1 cellular context compared by ENCODE assay signal in the genomic region with DNA sequence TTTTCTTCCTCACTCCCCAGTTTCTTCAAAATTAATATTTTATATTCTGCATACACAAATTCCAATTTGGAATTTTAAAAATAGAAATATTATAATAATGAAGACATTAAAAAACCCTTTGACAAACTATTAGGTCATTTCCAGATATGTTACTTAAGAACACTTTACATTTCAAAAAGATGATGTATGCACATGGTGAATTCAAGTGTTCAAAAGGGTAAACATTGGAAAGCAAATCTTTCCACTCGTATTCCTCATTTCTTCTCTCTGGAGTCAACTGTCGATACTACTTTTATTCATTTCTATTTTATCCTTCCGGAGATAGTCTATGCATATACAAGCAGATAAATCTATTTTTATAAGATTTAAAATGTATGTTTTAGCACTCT.
TF ChIP-seq lines count a peak whose summit lies in the region.

No MANE protein-coding gene starts in this region.

TF ChIP-seq in GM23338, 12 proteins besides CTCF, POLR2A, EP300 and RAD21 (continued from another document):
- TF ChIP-seq ZNF462 (CRISPR knock-in tag; IDR thresholded peaks at IDR 0.05), result no peak
- no peak for TF ChIP-seq POLR2AphosphoS5 (IDR thresholded peaks at IDR 0.05; ENCODE audit: low read depth)
- TF ChIP-seq NANOG (IDR thresholded peaks at IDR 0.05; ENCODE audit: borderline replicate concordance), result no peak
- no peak for TF ChIP-seq ETS1 (IDR thresholded peaks at IDR 0.05)
- no peak for TF ChIP-seq JUNB (IDR thresholded peaks at IDR 0.05; ENCODE audit: unreplicated experiment)
- TF ChIP-seq CREB1 (CRISPR knock-in tag; IDR thresholded peaks at IDR 0.05; ENCODE audit: low read depth), result no peak
- TF ChIP-seq EZH2 (IDR thresholded peaks at IDR 0.05; ENCODE audit: low read depth, unreplicated experiment), result no peak
- TF ChIP-seq ZNF114 (CRISPR knock-in tag; IDR thresholded peaks at IDR 0.05), result no peak
